ENCODE assay signal across 13 cellular contexts in the genomic region with DNA sequence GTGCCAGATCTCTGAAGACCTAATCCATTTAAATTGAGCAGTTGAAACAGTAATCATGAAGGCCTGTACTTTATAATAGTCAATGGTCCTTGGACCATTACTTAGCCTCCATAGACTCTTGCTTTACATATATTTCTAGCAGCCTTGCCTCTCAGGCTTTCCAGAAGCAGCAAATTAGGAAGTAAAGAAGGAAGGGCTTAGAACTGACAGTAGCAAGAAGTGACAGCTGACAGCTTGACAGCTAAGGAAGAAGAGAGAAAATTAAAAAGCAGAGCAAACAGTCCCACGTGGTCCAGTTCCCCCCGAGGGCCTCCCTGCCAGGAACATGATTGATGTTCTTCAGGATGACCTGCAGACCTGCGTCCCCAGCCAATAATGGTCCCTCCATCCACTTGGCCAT. TPM values are rescaled to one million over a fixed set of nuclear protein-coding genes. Genes with fewer than 3 reads are reported as not detected.
DNase-seq lines count a peak whose midpoint lies in the region; ATAC-seq and TF ChIP-seq lines count a peak whose summit lies in the region.
"Had no signal": no experiment of that assay in that cellular context is flagged by ENCODE, and none has a peak within 500 bp of the region (broad histone marks: within the 10 kb centered on the region; RNA-seq: fewer than 3 reads in every experiment).

No MANE protein-coding gene starts in this region.

- no peak overlapping the region for H3K4me3 Mint-ChIP-seq in activated B cell treated with CpG ODN at 0.5 μM for 24 hours
- no peak overlapping the region for H3K4me3 Mint-ChIP-seq in stimulated activated memory B cell treated with anti-CD40 and anti-IgM and Interleukin-4, amounts not matched to agents 10 μg/mL and 1 μg/mL and 100 μg/mL, for 72 hours
- H3K4me3 Mint-ChIP-seq: CD4-positive, CD25-positive, alpha-beta regulatory T cell had no signal

- CTCF ChIA-PET in activated B cell treated with CpG ODN at 0.5 μM for 24 hours (lab: Charles Lee): interaction anchor here (1.0 kb wide), 1 partner anchor 446 kb away, joined by 3 read pairs; no protein-coding TSS in a partner anchor

- H3K4me3 ChIP-seq in Karpas-422 (ENCODE audit: low read length): no peak overlapping the region; the same call in 1 of the 2 replicates
- H3K4me3 ChIP-seq: BLaER1 treated with 17β-estradiol and CSF1 and Interleukin-3, amounts not matched to agents 10 nM and 100 nM had no signal

- peak; percentile 20 for DNase-seq in NCI-H2227 (lab: John Stamatoyannopoulos, UW; ENCODE audit: unreplicated experiment)
- no peak for DNase-seq in NCI-H2227 treated with DMSO at 0.1 percent for 48 hours (lab: John Stamatoyannopoulos, UW)
- no peak for DNase-seq in Karpas-422
- DNase-seq in activated B cell treated with CpG ODN at 0.5 μM for 24 hours: no peak
- no peak for DNase-seq in globus pallidus (ENCODE audit: low spot score)
- no peak for DNase-seq in HUDEP-2 (lab: John Stamatoyannopoulos, UW; ENCODE audit: unreplicated experiment in 76 of 76)
- DNase-seq: 8988T; CD4-positive, CD25-positive, alpha-beta regulatory T cell; HCEC 1CT; IMR-90 had no signal

- H4K20me1 ChIP-seq in Karpas-422 (ENCODE audit: insufficient read depth, low read depth, low read length): no peaks in the 10 kb centered on the region
- H4K20me1 ChIP-seq: BLaER1 treated with 17β-estradiol and CSF1 and Interleukin-3, amounts not matched to agents 10 nM and 100 nM had no signal

- no peaks in the 10 kb centered on the region for H3K36me3 ChIP-seq in Karpas-422 (ENCODE audit: insufficient read depth, low read length)
- H3K36me3 ChIP-seq: BLaER1 treated with 17β-estradiol and CSF1 and Interleukin-3, amounts not matched to agents 10 nM and 100 nM had no signal

- H3K4me1 Mint-ChIP-seq in activated B cell treated with CpG ODN at 0.5 μM for 24 hours: peaks cover 30% of the 10 kb centered on the region
- peaks cover 31% of the 10 kb centered on the region for H3K4me1 Mint-ChIP-seq in stimulated activated memory B cell treated with anti-CD40 and anti-IgM and Interleukin-4, amounts not matched to agents 10 μg/mL and 1 μg/mL and 100 μg/mL, for 72 hours
- H3K4me1 Mint-ChIP-seq: CD4-positive, CD25-positive, alpha-beta regulatory T cell had no signal

- intact Hi-C loops in activated B cell treated with CpG ODN at 0.5 μM for 24 hours (cut with micrococcal nuclease): loop anchor here (10.0 kb wide), 1 partner anchor 187 kb away; the partner anchor contains the start of gene PRICKLE2

- H3K27ac Mint-ChIP-seq in activated B cell treated with CpG ODN at 0.5 μM for 24 hours: peak overlapping the region; percentile 20
- H3K27ac Mint-ChIP-seq in stimulated activated memory B cell treated with anti-CD40 and anti-IgM and Interleukin-4, amounts not matched to agents 10 μg/mL and 1 μg/mL and 100 μg/mL, for 72 hours: peak overlapping the region; percentile 4
- H3K27ac Mint-ChIP-seq: CD4-positive, CD25-positive, alpha-beta regulatory T cell had no signal

- no peaks in the 10 kb centered on the region for H3K27me3 ChIP-seq in Karpas-422 (ENCODE audit: low read length)
- H3K27me3 ChIP-seq: BLaER1 treated with 17β-estradiol and CSF1 and Interleukin-3, amounts not matched to agents 10 nM and 100 nM had no signal

- H3K36me3 Mint-ChIP-seq in activated B cell treated with CpG ODN at 0.5 μM for 24 hours (ENCODE audit: low read depth): no peaks in the 10 kb centered on the region
- peaks cover 8% of the 10 kb centered on the region for H3K36me3 Mint-ChIP-seq in stimulated activated memory B cell treated with anti-CD40 and anti-IgM and Interleukin-4, amounts not matched to agents 10 μg/mL and 1 μg/mL and 100 μg/mL, for 72 hours
- H3K36me3 Mint-ChIP-seq: CD4-positive, CD25-positive, alpha-beta regulatory T cell had no signal

- H3K27me3 Mint-ChIP-seq in activated B cell treated with CpG ODN at 0.5 μM for 24 hours: peaks cover 1% of the 10 kb centered on the region
- H3K27me3 Mint-ChIP-seq in stimulated activated memory B cell treated with anti-CD40 and anti-IgM and Interleukin-4, amounts not matched to agents 10 μg/mL and 1 μg/mL and 100 μg/mL, for 72 hours: no peaks in the 10 kb centered on the region

- H3K79me2 ChIP-seq in Karpas-422 (ENCODE audit: low read length): no peaks in the 10 kb centered on the region

- TF ChIP-seq CTCF in activated B cell treated with CpG ODN at 0.5 μM for 24 hours (IDR thresholded peaks at IDR 0.05): no peak

- no peaks in the 10 kb centered on the region for H3K9me2 ChIP-seq in Karpas-422 (replicated peaks; ENCODE audit: insufficient read depth, low read length)

- ATAC-seq in activated B cell treated with CpG ODN at 0.5 μM for 24 hours (ENCODE audit: low read depth): no peak
- ATAC-seq in stimulated activated memory B cell treated with anti-CD40 and anti-IgM and Interleukin-4, amounts not matched to agents 10 μg/mL and 1 μg/mL and 100 μg/mL, for 72 hours: no peak
- ATAC-seq in GM18505 (IDR thresholded peaks at IDR 0.05; ENCODE audit: unreplicated experiment): no peak

- H2AFZ ChIP-seq in Karpas-422 (ENCODE audit: low read length): no peak overlapping the region; the same call in 1 of the 2 replicates

- no peaks in the 10 kb centered on the region for H3K9me3 ChIP-seq in Karpas-422 (ENCODE audit: low read length)

- H3K4me2 ChIP-seq in Karpas-422 (ENCODE audit: low read depth, low read length, poor library complexity, severe bottlenecking): peak overlapping the region; percentile 56

- H3K4me1 ChIP-seq in Karpas-422 (ENCODE audit: low read length): peaks cover 30% of the 10 kb centered on the region

- TF ChIP-seq POLR2A in GM18505 (IDR thresholded peaks at IDR 0.05; ENCODE audit: borderline replicate concordance, extremely low read depth, insufficient read depth, insufficient read length): no peak

- H3K9ac ChIP-seq in Karpas-422 (ENCODE audit: low read length): no peak overlapping the region
- H3K9ac ChIP-seq: BLaER1 treated with 17β-estradiol and CSF1 and Interleukin-3, amounts not matched to agents 10 nM and 100 nM had no signal

- POLR2A ChIA-PET in activated B cell treated with CpG ODN at 0.5 μM for 24 hours (lab: Charles Lee): no interaction called here

- peak overlapping the region; percentile 74 for H3K27ac ChIP-seq in Karpas-422 (ENCODE audit: low read length)
- H3K27ac ChIP-seq: BLaER1 treated with 17β-estradiol and CSF1 and Interleukin-3, amounts not matched to agents 10 nM and 100 nM had no signal

- H3K9me3 Mint-ChIP-seq in activated B cell treated with CpG ODN at 0.5 μM for 24 hours: peaks cover 6% of the 10 kb centered on the region
- H3K9me3 Mint-ChIP-seq in stimulated activated memory B cell treated with anti-CD40 and anti-IgM and Interleukin-4, amounts not matched to agents 10 μg/mL and 1 μg/mL and 100 μg/mL, for 72 hours: peaks cover 5% of the 10 kb centered on the region

RNA-seq across cellular contexts. Expression of gene PSMD6, which starts 15.0 kb away (rescaled TPM):
- total RNA-seq in Karpas-422 (2014; rRNA removed; shearing (Covaris generic); ENCODE audit: low replicate concordance): 95.6 and 99.4 TPM in 2 replicates
- total RNA-seq in activated B cell treated with CpG ODN at 0.5 μM for 24 hours: 88.9 and 91.4 TPM in 2 replicates
